Comparison of ENCODE assay signal across 22 cellular contexts in the genomic region with DNA sequence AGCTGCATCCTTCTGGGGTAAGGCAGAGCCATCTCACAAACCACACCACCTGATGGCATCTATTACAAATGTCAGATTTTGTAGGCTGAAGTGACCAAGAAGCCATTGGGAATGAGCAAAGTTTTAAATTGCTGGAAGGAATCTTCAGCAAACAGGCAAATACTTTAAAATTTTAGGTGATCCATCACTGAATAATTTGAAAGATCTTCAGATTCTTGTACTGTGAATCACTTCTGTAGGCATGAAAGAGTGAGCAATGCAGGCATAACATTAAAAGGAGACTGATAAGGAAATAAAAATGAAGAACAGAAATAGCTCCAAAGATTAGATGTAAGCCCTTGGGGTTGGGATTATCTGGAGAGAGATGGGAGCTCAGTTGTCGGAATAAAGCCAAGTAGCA. TPM values are rescaled to one million over a fixed set of nuclear protein-coding genes. Genes with fewer than 3 reads are reported as not detected.
DNase-seq lines count a peak whose midpoint lies in the region; ATAC-seq and TF ChIP-seq lines count a peak whose summit lies in the region.
"Had no signal": no experiment of that assay in that cellular context is flagged by ENCODE, and none has a peak within 500 bp of the region (broad histone marks: within the 10 kb centered on the region; RNA-seq: fewer than 3 reads in every experiment).

No MANE protein-coding gene starts in this region.

- TF ChIP-seq CTCF in AG10803 (conservative IDR thresholded peaks at IDR 0.05; ENCODE audit: low read length) (no peak), astrocyte of the spinal cord (IDR thresholded peaks at IDR 0.05; ENCODE audit: low read depth, low read length) (no peak)

- in situ Hi-C loops in astrocyte of the spinal cord (cut with HindIII; ENCODE audit: low sequenced_read_pairs) = no loop called here

- DNase-seq in AG10803 (ENCODE audit: low read depth) (peak; percentile 58), M059J (ENCODE audit: low read depth) (peak; percentile 77), astrocyte of the spinal cord (ENCODE audit: low read depth, low spot score) (peak; percentile 19), myocyte (ENCODE audit: low read depth) (peak; percentile 2), T-helper 1 cell (no peak), NCI-H2227 (lab: John Stamatoyannopoulos, UW; ENCODE audit: unreplicated experiment) (no peak)
- DNase-seq: activated effector memory CD4-positive, alpha-beta T cell treated with Interleukin-2 at 50 U/mL for 16 hours; BE2C; esophagus squamous epithelium; MG63; NCI-H187 treated with DMSO at 0.1 percent for 48 hours; NCI-H524 treated with DMSO at 0.1 percent for 48 hours; stimulated activated naive CD8-positive, alpha-beta T cell treated with anti-CD3 and anti-CD28 coated beads, Interleukin-15, amount 100 ng/mL, for 72 hours; T-helper 17 cell had no signal

- H3K4me3 ChIP-seq in AG10803 (ENCODE audit: low read length) = no peak overlapping the region
- H3K4me3 ChIP-seq in astrocyte of the spinal cord (ENCODE audit: low read depth, low read length) = no peak overlapping the region
- H3K4me3 ChIP-seq: ascending aorta, esophagus squamous epithelium, MG63, prostate gland had no signal

- ATAC-seq in GM19324 (IDR thresholded peaks at IDR 0.05; ENCODE audit: low FRiP score, unreplicated experiment) (no peak), GM18909 (IDR thresholded peaks at IDR 0.05; ENCODE audit: poor library complexity, unreplicated experiment) (no peak)
- ATAC-seq: activated CD4-positive, CD25-positive, alpha-beta regulatory T cell treated with anti-CD3 and anti-CD28 coated beads, Interleukin-2, amount 50 U/mL, for 24 hours; left lobe of liver; Panc1; stimulated activated naive CD8-positive, alpha-beta T cell treated with anti-CD3 and anti-CD28 coated beads, Interleukin-15, amount 100 ng/mL, for 72 hours; T-helper 17 cell had no signal

RNA-seq across cellular contexts. Expression of a gene that starts 36.0 kb away (rescaled TPM):
- total RNA-seq in M059J (2014; rRNA removed; shearing (Covaris generic)) = 0.54 and 1.2 TPM in 2 replicates
- 0.10 TPM in 1 of 2 replicates, not detected in the other for total RNA-seq in myocyte
- 0.09 TPM for polyA plus RNA-seq in myocyte (2012)
- total RNA-seq: dermis microvascular lymphatic vessel endothelial cell, T-helper 17 cell had no signal

Comparison
In these comparisons a context has a peak if more than half of its experiments do, and no peak if none do; other contexts are left out.
1. DNase-seq: peak in AG10803 (single experiment), M059J (single experiment), astrocyte of the spinal cord (single experiment) and myocyte (single experiment); none in T-helper 1 cell (0 of 5) and NCI-H2227 (single experiment).